In genomic region chr10:92650864-92651263, GRCh38 we compare ENCODE assay signal across 9 cellular contexts. TPM values are rescaled to one million over a fixed set of nuclear protein-coding genes. Genes with fewer than 3 reads are reported as not detected.
DNase-seq lines count a peak whose midpoint lies in the region; FAIRE-seq and TF ChIP-seq lines count a peak whose summit lies in the region.
"Not testable (repeated sequence)": the region's sequence is repeated elsewhere in the genome, so short reads cannot be mapped to it uniquely, and the experiment has no call there.
"Had no signal": no experiment of that assay in that cellular context is flagged by ENCODE, and none has a peak within 500 bp of the region (broad histone marks: within the 10 kb centered on the region; RNA-seq: fewer than 3 reads in every experiment).

No MANE protein-coding gene starts in this region.

- not testable (repeated sequence) for H3K4me3 Mint-ChIP-seq in HFFc6

- H3K27me3 Mint-ChIP-seq in HFFc6 (ENCODE audit: insufficient read depth): not testable (repeated sequence)

- DNase-seq in Daoy (ENCODE audit: low read depth): peak; percentile 19
- DNase-seq in HCEC 1CT: peak; percentile 24
- DNase-seq in HFFc6: not testable (repeated sequence)
- DNase-seq in M059J (ENCODE audit: low read depth): peak; percentile 71
- peak; percentile 12 for DNase-seq in RPMI7951 (ENCODE audit: low read depth)
- DNase-seq in bronchial epithelial cell (ENCODE audit: low read depth): peak; percentile 48
- peak; percentile 7 for DNase-seq in fibroblast of mammary gland (ENCODE audit: low read depth)
- peak; percentile 35 for DNase-seq in renal cortical epithelial cell (ENCODE audit: low read depth)

- peak overlapping the region; percentile 38 for H3K27ac Mint-ChIP-seq in HFFc6

- H3K9me3 Mint-ChIP-seq in HFFc6: not testable (repeated sequence)

- TF ChIP-seq CTCF in HFFc6 (IDR thresholded peaks at IDR 0.05); bronchial epithelial cell (IDR thresholded peaks at IDR 0.05; ENCODE audit: insufficient read depth, low read length, severe bottlenecking); fibroblast of mammary gland (conservative IDR thresholded peaks at IDR 0.05; ENCODE audit: control insufficient read depth, insufficient read depth, low read depth, low read length): not testable (repeated sequence)

- not testable (repeated sequence) for FAIRE-seq in bronchial epithelial cell (lab: Jason Lieb, UNC)

- H3K4me3 ChIP-seq in bronchial epithelial cell (ENCODE audit: low read depth, low read length); fibroblast of mammary gland (ENCODE audit: control insufficient read depth, low read depth, low read length): not testable (repeated sequence)

- peaks cover 43% of the 10 kb centered on the region for H3K36me3 Mint-ChIP-seq in HFFc6 (ENCODE audit: low read depth)

- not testable (repeated sequence) for H3K4me1 Mint-ChIP-seq in HFFc6 (ENCODE audit: low read depth)

- not testable (repeated sequence) for H3K27me3 ChIP-seq in bronchial epithelial cell (ENCODE audit: control insufficient read depth, insufficient read depth, low read length)

- H3K36me3 ChIP-seq in bronchial epithelial cell (ENCODE audit: control insufficient read depth, insufficient read depth, low read length): not testable (repeated sequence)

RNA-seq across cellular contexts. Expression of gene HHEX, which starts 38.9 kb away (rescaled TPM):
- total RNA-seq in Daoy (2014; rRNA removed; shearing (Covaris generic)): not detected in 2 replicates
- 1 to 10 TPM; 2.4 to 5.0 (median 4.6) TPM for total RNA-seq in HFFc6 (2021; fragmentation: NEBNext Ultra II Directional; extraction: Animal tissue kit (Norgen Biotek cat#: 25700))
- total RNA-seq in M059J (2014; rRNA removed; shearing (Covaris generic)): 0.05 TPM in 1 of 2 replicates, not detected in the other
- 0.60 and 1.2 TPM in 2 replicates for total RNA-seq in RPMI7951 (2014; rRNA removed; shearing (Covaris generic))
- total RNA-seq in bronchial epithelial cell: 0.26 and 0.38 TPM in 2 replicates
- total RNA-seq in renal cortical epithelial cell: 0.40 and 1.6 TPM in 2 replicates
- total RNA-seq: A172 had no signal

RNA-seq across cellular contexts. Expression of gene KIF11, which starts 57.9 kb away (rescaled TPM):
- total RNA-seq in Daoy (2014; rRNA removed; shearing (Covaris generic)): 53.8 and 63.8 TPM in 2 replicates
- 10 to 100 TPM; 16.8 to 40.3 (median 35.3) TPM for total RNA-seq in HFFc6 (2021; fragmentation: NEBNext Ultra II Directional; extraction: Animal tissue kit (Norgen Biotek cat#: 25700))
- 35.0 and 56.1 TPM in 2 replicates for total RNA-seq in M059J (2014; rRNA removed; shearing (Covaris generic))
- 58.1 and 66.2 TPM in 2 replicates for total RNA-seq in RPMI7951 (2014; rRNA removed; shearing (Covaris generic))
- total RNA-seq in bronchial epithelial cell: 1.1 and 1.3 TPM in 2 replicates
- total RNA-seq in renal cortical epithelial cell: 3.1 and 14.9 TPM in 2 replicates
